Comparison of ENCODE assay signal across 26 cellular contexts in the genomic region with DNA sequence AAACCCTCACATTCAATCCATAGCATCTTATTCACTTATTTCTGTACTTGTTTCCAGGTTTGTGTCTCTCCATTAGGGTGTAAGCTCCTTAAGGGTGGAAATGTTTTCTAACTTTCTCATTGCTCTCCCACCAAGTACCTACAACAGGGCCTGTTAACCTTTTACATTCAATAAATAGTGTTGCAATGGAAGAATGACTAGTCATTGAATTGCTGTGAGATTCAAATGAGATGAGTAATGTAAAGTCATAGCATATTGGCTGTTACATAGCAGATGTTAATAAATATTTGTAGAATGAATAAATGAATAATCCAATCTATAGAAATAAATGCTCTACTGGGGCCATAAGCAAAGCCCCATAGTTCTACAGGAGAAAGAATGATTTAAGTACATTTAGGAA.
DNase-seq lines count a peak whose midpoint lies in the region; ATAC-seq and TF ChIP-seq lines count a peak whose summit lies in the region.
"Had no signal": no experiment of that assay in that cellular context is flagged by ENCODE, and none has a peak within 500 bp of the region (broad histone marks: within the 10 kb centered on the region; RNA-seq: fewer than 3 reads in every experiment).

No MANE protein-coding gene starts in this region.

- no peaks in the 10 kb centered on the region for H3K27me3 ChIP-seq in Karpas-422 (ENCODE audit: low read length)
- H3K27me3 ChIP-seq in foreskin keratinocyte: no peaks in the 10 kb centered on the region
- H3K27me3 ChIP-seq: gastroesophageal sphincter, tibial artery had no signal

- H3K27ac ChIP-seq in Karpas-422 (ENCODE audit: low read length): peak overlapping the region; percentile 77
- no peak overlapping the region for H3K27ac ChIP-seq in foreskin keratinocyte
- H3K27ac ChIP-seq: gastroesophageal sphincter, parathyroid adenoma, tibial artery, WERI-Rb-1 had no signal

- POLR2A ChIA-PET in HEK293T (lab: Yijun Ruan, JAX): no interaction called here

- H3K4me2 ChIP-seq in Karpas-422 (ENCODE audit: low read depth, low read length, poor library complexity, severe bottlenecking): no peak overlapping the region

- no peaks in the 10 kb centered on the region; the same call in 1 of the 2 replicates for H3K9me3 ChIP-seq in Karpas-422 (ENCODE audit: low read length)
- H3K9me3 ChIP-seq: gastroesophageal sphincter, tibial artery had no signal

- TF ChIP-seq CTCF in choroid plexus epithelial cell (conservative IDR thresholded peaks at IDR 0.05; ENCODE audit: low read depth, low read length): no peak
- no peak for TF ChIP-seq CTCF in foreskin keratinocyte (conservative IDR thresholded peaks at IDR 0.05)

- no peaks in the 10 kb centered on the region for H4K20me1 ChIP-seq in Karpas-422 (ENCODE audit: insufficient read depth, low read depth, low read length)

- peak; percentile 63 for DNase-seq in EL
- no peak for DNase-seq in Karpas-422
- DNase-seq in choroid plexus epithelial cell (ENCODE audit: low read depth): peak; percentile 85
- peak; percentile 49 to 79 for DNase-seq in foreskin keratinocyte
- no peak for DNase-seq in 8988T
- no peak for DNase-seq in globus pallidus (ENCODE audit: low spot score)
- DNase-seq in HEK293T (ENCODE audit: extremely low spot score): no peak
- DNase-seq: activated CD4-positive, alpha-beta T cell treated with anti-CD3 and anti-CD28 coated beads, Interleukin-2, amount 10 ng/mL, durations not matched to agents 7 days and 5 days; activated naive CD4-positive, alpha-beta T cell treated with Interleukin-2 at 50 U/mL for 16 hours; activated T-cell treated with anti-CD3 and anti-CD28 coated beads, Interleukin-2, amount 50 U/mL, for 72 hours; amniotic stem cell; CD4-positive, CD25-positive, alpha-beta regulatory T cell; central memory CD4-positive, alpha-beta T cell; islet precursor cell; NCI-H1048; NCI-H187; NCI-H69; nephron progenitor cell; right cardiac atrium; stimulated activated CD4-positive, alpha-beta T cell treated with anti-CD3 and anti-CD28 coated beads, Interleukin-12 subunit alpha, Interleukin-12 subunit beta, amount 100 ng/mL, for 4 hours; stimulated activated CD4-positive, alpha-beta T cell treated with anti-CD3 and anti-CD28 coated beads, Interleukin-4, amount 100 ng/mL, for 4 hours; tibial artery; WERI-Rb-1 had no signal

- H2AFZ ChIP-seq in Karpas-422 (ENCODE audit: low read length): no peak overlapping the region
- H2AFZ ChIP-seq: parathyroid adenoma had no signal

- peaks cover 85% of the 10 kb centered on the region for H3K79me2 ChIP-seq in Karpas-422 (ENCODE audit: low read length)
- H3K79me2 ChIP-seq: parathyroid adenoma had no signal

- ATAC-seq in foreskin keratinocyte: peak; percentile 94
- no peak for ATAC-seq in GM19467 (IDR thresholded peaks at IDR 0.05; ENCODE audit: unreplicated experiment)
- ATAC-seq: activated T-cell treated with anti-CD3 and anti-CD28 coated beads, Interleukin-2, amount 50 U/mL, for 72 hours; gastroesophageal sphincter; right cardiac atrium had no signal

- H3K36me3 ChIP-seq in Karpas-422 (ENCODE audit: insufficient read depth, low read length): peaks cover 73% of the 10 kb centered on the region
- H3K36me3 ChIP-seq: gastroesophageal sphincter, tibial artery, WERI-Rb-1 had no signal

- H3K4me1 ChIP-seq in Karpas-422 (ENCODE audit: low read length): peaks cover 79% of the 10 kb centered on the region
- H3K4me1 ChIP-seq in foreskin keratinocyte: peaks cover 3% of the 10 kb centered on the region
- H3K4me1 ChIP-seq: gastroesophageal sphincter, parathyroid adenoma, tibial artery had no signal

- CTCF ChIA-PET in HEK293T (lab: Yijun Ruan, JAX): no interaction called here

- H3K9me2 ChIP-seq in Karpas-422 (replicated peaks; ENCODE audit: insufficient read depth, low read length): no peaks in the 10 kb centered on the region

- no peak overlapping the region for H3K4me3 ChIP-seq in Karpas-422 (ENCODE audit: low read length)
- H3K4me3 ChIP-seq in choroid plexus epithelial cell (ENCODE audit: low read depth, low read length): no peak overlapping the region
- H3K4me3 ChIP-seq: gastroesophageal sphincter, tibial artery had no signal

- H3K9ac ChIP-seq in Karpas-422 (ENCODE audit: low read length): no peak overlapping the region
- H3K9ac ChIP-seq: parathyroid adenoma had no signal

TF ChIP-seq in HEK293T, 16 proteins besides CTCF, POLR2A, EP300 and RAD21:
- no peak for TF ChIP-seq CTBP1 (IDR thresholded peaks at IDR 0.05; ENCODE audit: borderline replicate concordance)
- TF ChIP-seq FOXK2 (IDR thresholded peaks at IDR 0.05): no peak
- no peak for TF ChIP-seq FOXA1 (IDR thresholded peaks at IDR 0.05)
- no peak for TF ChIP-seq SP1 (IDR thresholded peaks at IDR 0.05)
- TF ChIP-seq, protein P1, sequence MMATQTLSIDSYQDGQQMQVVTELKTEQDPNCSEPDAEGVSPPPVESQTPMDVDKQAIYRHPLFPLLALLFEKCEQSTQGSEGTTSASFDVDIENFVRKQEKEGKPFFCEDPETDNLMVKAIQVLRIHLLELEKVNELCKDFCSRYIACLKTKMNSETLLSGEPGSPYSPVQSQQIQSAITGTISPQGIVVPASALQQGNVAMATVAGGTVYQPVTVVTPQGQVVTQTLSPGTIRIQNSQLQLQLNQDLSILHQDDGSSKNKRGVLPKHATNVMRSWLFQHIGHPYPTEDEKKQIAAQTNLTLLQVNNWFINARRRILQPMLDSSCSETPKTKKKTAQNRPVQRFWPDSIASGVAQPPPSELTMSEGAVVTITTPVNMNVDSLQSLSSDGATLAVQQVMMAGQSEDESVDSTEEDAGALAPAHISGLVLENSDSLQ (IDR thresholded peaks at IDR 0.05): no peak
- no peak for TF ChIP-seq LEF1 (IDR thresholded peaks at IDR 0.05; ENCODE audit: borderline replicate concordance)
- no peak for TF ChIP-seq SUZ12 (IDR thresholded peaks at IDR 0.05)
- no peak for TF ChIP-seq BHLHE40 (IDR thresholded peaks at IDR 0.05; ENCODE audit: borderline replicate concordance)
- no peak for TF ChIP-seq FOXM1 (IDR thresholded peaks at IDR 0.05; ENCODE audit: borderline replicate concordance)
- no peak for TF ChIP-seq ZNF384 (IDR thresholded peaks at IDR 0.05)
- no peak for TF ChIP-seq HDGF (IDR thresholded peaks at IDR 0.05; ENCODE audit: borderline replicate concordance)
- TF ChIP-seq TARDBP (IDR thresholded peaks at IDR 0.05): no peak
- TF ChIP-seq L3MBTL2 (conservative IDR thresholded peaks at IDR 0.05): no peak
- TF ChIP-seq ELF4 (IDR thresholded peaks at IDR 0.05): no peak
- TF ChIP-seq NFRKB (IDR thresholded peaks at IDR 0.05): no peak

Comparison
In these comparisons a context has a peak if more than half of its experiments do, and no peak if none do; other contexts are left out.
1. DNase-seq: peak in EL (single experiment), choroid plexus epithelial cell (single experiment) and foreskin keratinocyte (2 of 2); none in Karpas-422 (single experiment), 8988T (single experiment), globus pallidus (single experiment) and HEK293T (single experiment).